In the genomic region with DNA sequence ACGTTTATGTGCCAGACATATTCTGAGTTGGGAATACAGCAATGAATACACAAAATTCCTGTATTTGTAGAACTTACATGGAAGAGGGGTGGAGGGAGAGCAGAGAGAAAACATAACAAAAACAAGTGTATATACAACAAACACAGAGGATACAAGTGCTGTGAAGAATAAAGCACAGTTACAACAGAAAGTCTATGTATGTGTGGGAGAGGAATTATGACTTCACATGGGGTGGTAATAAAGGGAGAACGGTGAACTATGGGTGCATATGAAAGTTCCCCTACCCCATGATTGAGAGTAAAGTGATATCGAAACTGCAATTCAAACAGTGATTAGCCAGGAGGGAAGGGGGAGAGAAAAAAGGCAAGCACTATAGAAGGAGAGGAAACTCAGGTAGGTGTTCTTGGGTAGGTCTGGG, we compare ENCODE assay signal across 10 cellular contexts. TPM values are rescaled to one million over a fixed set of nuclear protein-coding genes. Genes with fewer than 3 reads are reported as not detected.
A peak's percentile ranks its signal among the peaks of the same experiment; 100 is the strongest.
DNase-seq lines count a peak whose midpoint lies in the region; ATAC-seq, FAIRE-seq and TF ChIP-seq lines count a peak whose summit lies in the region.
"Had no signal": no experiment of that assay in that cellular context is flagged by ENCODE, and none has a peak within 500 bp of the region (broad histone marks: within the 10 kb centered on the region; RNA-seq: fewer than 3 reads in every experiment).

No MANE protein-coding gene starts in this region.

- CTCF ChIA-PET in SK-N-SH (lab: Yijun Ruan, JAX), result no interaction called here

- H3K27ac Mint-ChIP-seq in T-helper 17 cell, result peak overlapping the region; percentile 94

- H3K4me3 Mint-ChIP-seq in T-helper 17 cell, result peak overlapping the region; percentile 76

- H3K36me3 ChIP-seq in GM06990 (ENCODE audit: control insufficient read depth, insufficient read depth, low read length) (no peaks in the 10 kb centered on the region; the same call in 1 of the 2 replicates), left lung (peaks cover 0 to 35% of the 10 kb centered on the region in 2 donors), SK-N-SH (replicated peaks in 1 of 2; ENCODE audit: control insufficient read depth in 1 of 2, insufficient read depth in 2 of 2, low read length in 1 of 2) (peaks cover 30 to 32% of the 10 kb centered on the region in 2 experiments)

- 0 out of 2 replicates have a peak, but pooled peaks cover 4% of the 10 kb centered on the region for H4K20me1 ChIP-seq in SK-N-SH (ENCODE audit: insufficient read depth)

- no peaks in the 10 kb centered on the region for H3F3A ChIP-seq in SK-N-SH (replicated peaks; ENCODE audit: insufficient read depth)

- DNase-seq in GM06990 (ENCODE audit: extremely low read depth, insufficient read length), result peak; percentile 72
- peak; percentile 32 for DNase-seq in GM19239 (ENCODE audit: insufficient read length, low spot score)
- DNase-seq in T-helper 17 cell, result no peak
- no peak for DNase-seq in left lung
- DNase-seq in NCI-H69 (lab: John Stamatoyannopoulos, UW), result no peak
- no peak for DNase-seq in SK-N-SH
- no peak for DNase-seq in head of caudate nucleus
- DNase-seq: activated CD8-positive, alpha-beta memory T cell treated with anti-CD3 and anti-CD28 coated beads, Interleukin-2, amount 50 U/mL, for 4 hours; Calu3 had no signal

- TF ChIP-seq RAD21 in SK-N-SH (IDR thresholded peaks at IDR 0.05; ENCODE audit: low read length), result no peak

- H3K4me1 ChIP-seq in left lung, result no peaks in the 10 kb centered on the region
- no peaks in the 10 kb centered on the region; a peak in 1 of 4 replicates for H3K4me1 ChIP-seq in SK-N-SH (ENCODE audit: control insufficient read depth in 1 of 2, insufficient read depth in 2 of 2, low read depth in 1 of 2, low read length in 1 of 2)

- H3K4me3 ChIP-seq in GM06990 (replicated peaks; ENCODE audit: low read depth, low read length) (peak overlapping the region; percentile 23), left lung (no peak overlapping the region), SK-N-SH (ENCODE audit: low read depth in 2 of 2, low read length in 1 of 2) (no peak overlapping the region)

- H3K4me2 ChIP-seq in SK-N-SH, result no peak overlapping the region

- POLR2A ChIA-PET in SK-N-SH (lab: Yijun Ruan, JAX), result no interaction called here

- H3K27me3 Mint-ChIP-seq in T-helper 17 cell, result no peaks in the 10 kb centered on the region

- TF ChIP-seq EP300 in SK-N-SH (IDR thresholded peaks at IDR 0.05; ENCODE audit: borderline replicate concordance in 1 of 2, low read depth in 1 of 2, low read length in 1 of 2), result no peak

- H3K36me3 Mint-ChIP-seq in T-helper 17 cell (ENCODE audit: low read depth), result peaks cover 10% of the 10 kb centered on the region

- intact Hi-C loops in left lung (cut with DNase I), result no loop called here
- intact Hi-C loops in head of caudate nucleus (cut with DNase I), result no loop called here

- WGBS in SK-N-SH (ENCODE audit: low lambda C conversion rate), result 92% methylated on average over 3 of the region's 3 CpGs

- peak; percentile 99 for FAIRE-seq in GM19239 (lab: Jason Lieb, UNC)

- no peak overlapping the region for H2AFZ ChIP-seq in SK-N-SH (ENCODE audit: low read depth)

- H3K4me1 Mint-ChIP-seq in T-helper 17 cell, result peaks cover 41% of the 10 kb centered on the region

- H3K27ac ChIP-seq in left lung (no peak overlapping the region), SK-N-SH (ENCODE audit: low read depth in 2 of 2, low read length in 1 of 2) (no peak overlapping the region)

- H3K9ac ChIP-seq in SK-N-SH, result no peak overlapping the region

- H3K79me2 ChIP-seq in SK-N-SH (ENCODE audit: insufficient read depth), result peaks cover 29% of the 10 kb centered on the region

- H3K27me3 ChIP-seq in GM06990 (replicated peaks; ENCODE audit: control insufficient read depth, insufficient read depth, low read length) (no peaks in the 10 kb centered on the region), left lung (no peaks in the 10 kb centered on the region), SK-N-SH (ENCODE audit: insufficient read depth) (no peaks in the 10 kb centered on the region)

- TF ChIP-seq CTCF in GM06990 (IDR thresholded peaks at IDR 0.05; ENCODE audit: insufficient read depth, low read length, poor library complexity, severe bottlenecking), result no peak
- TF ChIP-seq CTCF in left lung (IDR thresholded peaks at IDR 0.05), result no peak
- no peak for TF ChIP-seq CTCF in SK-N-SH (IDR thresholded peaks at IDR 0.05)

- H3K9me3 ChIP-seq in T-helper 17 cell (ENCODE audit: control insufficient read depth, low read length, poor library complexity, severe bottlenecking) (no peaks in the 10 kb centered on the region), left lung (no peaks in the 10 kb centered on the region), SK-N-SH (no peaks in the 10 kb centered on the region)

- ATAC-seq in HG02884 (IDR thresholded peaks at IDR 0.05; ENCODE audit: unreplicated experiment) (peak; percentile 96), T-helper 17 cell (peak; percentile 88), left lung (no peak)

- no peaks in the 10 kb centered on the region for H3K9me2 ChIP-seq in SK-N-SH

TF ChIP-seq in SK-N-SH, 30 proteins besides CTCF, POLR2A, EP300 and RAD21:
- TF ChIP-seq JUND (IDR thresholded peaks at IDR 0.05), result no peak
- TF ChIP-seq SIN3A (IDR thresholded peaks at IDR 0.05; ENCODE audit: borderline replicate concordance, low read depth, low read length), result no peak
- TF ChIP-seq, protein P1, sequence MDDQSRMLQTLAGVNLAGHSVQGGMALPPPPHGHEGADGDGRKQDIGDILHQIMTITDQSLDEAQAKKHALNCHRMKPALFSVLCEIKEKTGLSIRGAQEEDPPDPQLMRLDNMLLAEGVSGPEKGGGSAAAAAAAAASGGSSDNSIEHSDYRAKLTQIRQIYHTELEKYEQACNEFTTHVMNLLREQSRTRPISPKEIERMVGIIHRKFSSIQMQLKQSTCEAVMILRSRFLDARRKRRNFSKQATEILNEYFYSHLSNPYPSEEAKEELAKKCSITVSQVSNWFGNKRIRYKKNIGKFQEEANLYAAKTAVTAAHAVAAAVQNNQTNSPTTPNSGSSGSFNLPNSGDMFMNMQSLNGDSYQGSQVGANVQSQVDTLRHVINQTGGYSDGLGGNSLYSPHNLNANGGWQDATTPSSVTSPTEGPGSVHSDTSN (IDR thresholded peaks at IDR 0.05), result no peak
- TF ChIP-seq TCF12 (IDR thresholded peaks at IDR 0.05), result no peak
- TF ChIP-seq SMC3 (IDR thresholded peaks at IDR 0.05; ENCODE audit: low read depth, low read length), result no peak
- no peak for TF ChIP-seq NFIC (IDR thresholded peaks at IDR 0.05; ENCODE audit: borderline replicate concordance)
- TF ChIP-seq RCOR1 (IDR thresholded peaks at IDR 0.05; ENCODE audit: low read length), result no peak
- no peak for TF ChIP-seq NRF1 (IDR thresholded peaks at IDR 0.05; ENCODE audit: low read depth, low read length)

RNA-seq across cellular contexts. Expression of a gene that starts 24.6 kb away (rescaled TPM):
- 10 to 100 TPM; 72.1 to 94.0 TPM for total RNA-seq in T-helper 17 cell
- total RNA-seq in left lung, result 10 to 100 TPM; 55.1 to 61.2 TPM
- 19.0 and 24.3 TPM in 2 replicates for polyA plus RNA-seq in SK-N-SH (2012; rRNA removed)
- polyA plus RNA-seq in SK-N-SH (2012; cell fraction: cytosol; rRNA removed), result 29.0 and 36.8 TPM in 2 replicates
- 6.9 and 19.7 TPM in 2 replicates for polyA plus RNA-seq in SK-N-SH (2012; cell fraction: nucleus; rRNA removed)

Comparison
In these comparisons a context has a peak if more than half of its experiments do, and no peak if none do; other contexts are left out.
1. DNase-seq: peak in GM06990 (single experiment) and GM19239 (single experiment); none in T-helper 17 cell (0 of 3), left lung (0 of 2), NCI-H69 (single experiment), SK-N-SH (single experiment) and head of caudate nucleus (0 of 42).